ENCODE assay signal across 22 cellular contexts in the genomic region with DNA sequence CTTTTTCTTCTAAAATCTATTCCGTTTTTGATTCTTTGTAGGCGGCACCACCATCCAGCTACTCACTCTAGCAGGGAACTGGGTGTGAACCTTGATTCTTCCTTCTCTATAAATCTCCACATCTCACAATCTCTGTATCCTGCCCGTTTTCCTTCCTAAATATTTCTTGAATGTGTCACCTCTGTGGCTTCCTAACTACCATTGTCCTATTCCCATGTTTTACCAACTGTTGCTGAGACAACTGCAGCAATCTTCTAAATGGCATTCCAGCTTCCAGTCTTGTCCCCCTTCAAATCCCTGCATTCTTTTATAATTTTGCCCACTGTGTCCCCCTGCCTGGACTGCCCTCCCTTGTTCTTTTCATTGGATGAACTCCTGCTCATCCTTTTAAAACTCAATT.
DNase-seq lines count a peak whose midpoint lies in the region; ATAC-seq, FAIRE-seq and TF ChIP-seq lines count a peak whose summit lies in the region.
"Had no signal": no experiment of that assay in that cellular context is flagged by ENCODE, and none has a peak within 500 bp of the region (broad histone marks: within the 10 kb centered on the region; RNA-seq: fewer than 3 reads in every experiment).

No MANE protein-coding gene starts in this region.

- no peaks in the 10 kb centered on the region for H3K36me3 Mint-ChIP-seq in astrocyte (ENCODE audit: low read depth, unreplicated experiment)
- peaks cover 15% of the 10 kb centered on the region for H3K36me3 Mint-ChIP-seq in type B pancreatic cell
- H3K36me3 Mint-ChIP-seq in activated naive CD8-positive, alpha-beta T cell treated with anti-CD3 and anti-CD28 coated beads, Interleukin-2, amount 50 U/mL, for 24 hours (ENCODE audit: low read depth) = peaks cover 13% of the 10 kb centered on the region

- peak overlapping the region; percentile 45 for H3K27ac Mint-ChIP-seq in astrocyte (ENCODE audit: unreplicated experiment)
- peak overlapping the region; percentile 37 for H3K27ac Mint-ChIP-seq in type B pancreatic cell
- no peak overlapping the region for H3K27ac Mint-ChIP-seq in activated naive CD8-positive, alpha-beta T cell treated with anti-CD3 and anti-CD28 coated beads, Interleukin-2, amount 50 U/mL, for 24 hours
- H3K27ac Mint-ChIP-seq: activated naive CD4-positive, alpha-beta T cell treated with anti-CD3 and anti-CD28 coated beads, Interleukin-2, amount 50 U/mL, for 72 hours; CD4-positive, CD25-positive, alpha-beta regulatory T cell; natural killer cell; T-helper 2 cell treated with Interferon-gamma antibody and Interleukin-4, amounts not matched to agents 5 μg/mL and 100 μg/mL, for 36 hours had no signal

- H3K4me3 Mint-ChIP-seq in astrocyte (ENCODE audit: unreplicated experiment) = no peak overlapping the region
- peak overlapping the region; percentile 15 for H3K4me3 Mint-ChIP-seq in type B pancreatic cell
- no peak overlapping the region for H3K4me3 Mint-ChIP-seq in activated naive CD8-positive, alpha-beta T cell treated with anti-CD3 and anti-CD28 coated beads, Interleukin-2, amount 50 U/mL, for 24 hours
- H3K4me3 Mint-ChIP-seq: CD4-positive, CD25-positive, alpha-beta regulatory T cell; natural killer cell; T-helper 2 cell treated with Interferon-gamma antibody and Interleukin-4, amounts not matched to agents 5 μg/mL and 100 μg/mL, for 36 hours had no signal

- no peak overlapping the region for H3K9ac ChIP-seq in astrocyte (ENCODE audit: low read length)

- no peak overlapping the region for H3K4me3 ChIP-seq in astrocyte (ENCODE audit: insufficient read depth, low read depth, low read length)
- H3K4me3 ChIP-seq: prostate gland, upper lobe of left lung had no signal

- no peaks in the 10 kb centered on the region for H4K20me1 ChIP-seq in astrocyte (ENCODE audit: insufficient read depth, low read length)

- H3K9me3 ChIP-seq in astrocyte (ENCODE audit: insufficient read depth, low read depth, low read length) = no peaks in the 10 kb centered on the region
- H3K9me3 ChIP-seq: prostate gland had no signal

- H3K9me3 Mint-ChIP-seq in astrocyte (ENCODE audit: unreplicated experiment) = no peaks in the 10 kb centered on the region
- H3K9me3 Mint-ChIP-seq in type B pancreatic cell = peaks cover 15% of the 10 kb centered on the region
- peaks cover 10% of the 10 kb centered on the region for H3K9me3 Mint-ChIP-seq in activated naive CD8-positive, alpha-beta T cell treated with anti-CD3 and anti-CD28 coated beads, Interleukin-2, amount 50 U/mL, for 24 hours

- peaks cover 7% of the 10 kb centered on the region for H3K4me1 ChIP-seq in astrocyte (ENCODE audit: insufficient read depth, low read length)
- H3K4me1 ChIP-seq: prostate gland, upper lobe of left lung had no signal

- H3K36me3 ChIP-seq in astrocyte (ENCODE audit: insufficient read depth, low read length) = no peaks in the 10 kb centered on the region
- H3K36me3 ChIP-seq: prostate gland, upper lobe of left lung had no signal

- peak; percentile 55 for FAIRE-seq in astrocyte (lab: Jason Lieb, UNC)

- no peak for ATAC-seq in activated naive CD8-positive, alpha-beta T cell treated with anti-CD3 and anti-CD28 coated beads, Interleukin-2, amount 50 U/mL, for 24 hours
- ATAC-seq: activated naive CD4-positive, alpha-beta T cell treated with anti-CD3 and anti-CD28 coated beads, Interleukin-2, amount 50 U/mL, for 72 hours; natural killer cell had no signal

- DNase-seq in DMS53 (lab: John Stamatoyannopoulos, UW) (peak; percentile 3), DMS53 treated with DMSO at 0.1 percent for 48 hours (lab: John Stamatoyannopoulos, UW; ENCODE audit: unreplicated experiment) (no peak), astrocyte (ENCODE audit: low read depth) (peak; percentile 35), iPS-NIHi7 (ENCODE audit: extremely low spot score) (peak; percentile 10), type B pancreatic cell (ENCODE audit: extremely low spot score, unreplicated experiment) (no peak), GDM1 (lab: John Stamatoyannopoulos, UW) (no peak), NCI-H1048 (lab: John Stamatoyannopoulos, UW) (no peak)
- DNase-seq in activated naive CD8-positive, alpha-beta T cell treated with anti-CD3 and anti-CD28 coated beads, Interleukin-2, amount 50 U/mL, for 24 hours = no peak
- DNase-seq: activated CD4-positive, alpha-beta T cell treated with anti-CD3 and anti-CD28 coated beads for 4 hours; CD4-positive, CD25-positive, alpha-beta regulatory T cell; DMS79; effector CD4-positive, alpha-beta T cell; natural killer cell; NCI-H146; NCI-H446 treated with DMSO at 0.1 percent for 48 hours; SHP77 treated with DMSO at 0.1 percent for 48 hours; stimulated activated naive CD4-positive, alpha-beta T cell; upper lobe of left lung had no signal

- no peak for TF ChIP-seq CTCF in astrocyte (IDR thresholded peaks at IDR 0.05; ENCODE audit: insufficient read depth, low read depth, low read length)
- TF ChIP-seq CTCF in type B pancreatic cell (conservative IDR thresholded peaks at IDR 0.05) = no peak

- no peak overlapping the region for H2AFZ ChIP-seq in astrocyte (ENCODE audit: low read depth, low read length)

- H3K27me3 Mint-ChIP-seq in astrocyte (ENCODE audit: low read depth, unreplicated experiment) (no peaks in the 10 kb centered on the region), type B pancreatic cell (no peaks in the 10 kb centered on the region)
- H3K27me3 Mint-ChIP-seq in activated naive CD8-positive, alpha-beta T cell treated with anti-CD3 and anti-CD28 coated beads, Interleukin-2, amount 50 U/mL, for 24 hours = no peaks in the 10 kb centered on the region
- H3K27me3 Mint-ChIP-seq: CD4-positive, CD25-positive, alpha-beta regulatory T cell had no signal

- peak overlapping the region; percentile 41 for H3K4me2 ChIP-seq in astrocyte (ENCODE audit: low read length)

- no peak overlapping the region for H3K27ac ChIP-seq in astrocyte (ENCODE audit: low read depth, low read length)
- H3K27ac ChIP-seq: 22Rv1, prostate gland, upper lobe of left lung had no signal

- no peaks in the 10 kb centered on the region for H3K27me3 ChIP-seq in astrocyte (ENCODE audit: insufficient read depth, low read length)
- H3K27me3 ChIP-seq: upper lobe of left lung had no signal

- H3K79me2 ChIP-seq in astrocyte (ENCODE audit: insufficient read depth, low read length) = no peaks in the 10 kb centered on the region

- H3K4me1 Mint-ChIP-seq in astrocyte (ENCODE audit: low read depth, unreplicated experiment) = peaks cover 16% of the 10 kb centered on the region
- peaks cover 20% of the 10 kb centered on the region for H3K4me1 Mint-ChIP-seq in type B pancreatic cell (ENCODE audit: unreplicated experiment)
- H3K4me1 Mint-ChIP-seq in activated naive CD8-positive, alpha-beta T cell treated with anti-CD3 and anti-CD28 coated beads, Interleukin-2, amount 50 U/mL, for 24 hours = no peaks in the 10 kb centered on the region
- H3K4me1 Mint-ChIP-seq: CD4-positive, CD25-positive, alpha-beta regulatory T cell had no signal

Comparison
In these comparisons a context has a peak if more than half of its experiments do, and no peak if none do; other contexts are left out.
1. DNase-seq: peak in DMS53 (single experiment), astrocyte (single experiment) and iPS-NIHi7 (single experiment); none in DMS53 treated with DMSO at 0.1 percent for 48 hours (single experiment), type B pancreatic cell (single experiment), activated naive CD8-positive, alpha-beta T cell treated with anti-CD3 and anti-CD28 coated beads, Interleukin-2, amount 50 U/mL, for 24 hours (single experiment), GDM1 (single experiment) and NCI-H1048 (single experiment).